Comparison of ENCODE assay signal across 1 cellular context in genomic region chr15:27017168-27017809, GRCh38.
TF ChIP-seq lines count a peak whose summit lies in the region.

No MANE protein-coding gene starts in this region.

TF ChIP-seq in WTC11, 78 proteins besides CTCF, POLR2A, EP300 and RAD21 (continued from another document):
- TF ChIP-seq E2F5 (CRISPR knock-in tag; IDR thresholded peaks at IDR 0.05) = no peak
